8 cellular contexts compared by ENCODE assay signal in the genomic region with DNA sequence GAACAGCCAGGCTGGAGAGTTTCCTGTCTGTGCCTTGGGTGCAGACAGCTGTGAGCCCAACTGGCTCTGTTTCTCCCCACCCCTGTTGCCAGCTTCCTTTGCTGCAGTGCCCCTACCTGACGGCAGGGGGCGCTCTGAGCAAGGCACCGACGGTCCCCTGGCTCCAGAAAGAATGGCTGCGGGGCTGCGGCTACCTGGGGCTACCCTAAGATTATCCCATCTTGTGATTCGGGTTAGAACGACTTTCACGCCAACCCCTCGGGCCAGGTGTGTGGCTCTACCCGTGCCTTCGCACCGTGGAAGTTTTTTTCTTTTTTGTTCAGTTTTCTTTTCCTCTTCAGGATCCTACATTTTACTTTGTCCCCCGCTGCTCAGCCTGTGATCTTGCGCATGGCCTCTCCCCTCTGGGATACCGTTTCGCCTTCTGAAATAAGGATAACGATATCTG. TPM values are rescaled to one million over a fixed set of nuclear protein-coding genes. Genes with fewer than 3 reads are reported as not detected.
DNase-seq lines count a peak whose midpoint lies in the region; ATAC-seq and TF ChIP-seq lines count a peak whose summit lies in the region.

No MANE protein-coding gene starts in this region.

- CTCF ChIA-PET in activated CD8-positive, alpha-beta T cell treated with anti-CD3 and anti-CD28 coated beads, Interleukin-2, amount 10 ng/mL, durations not matched to agents 7 days and 5 days (lab: Charles Lee), result interaction anchor here (0.6 to 2.7 kb wide), 44 partner anchors 10 to 552 kb away, joined by 3 to 46 read pairs (median 4); no protein-coding TSS in a partner anchor

- peak; percentile 40 for DNase-seq in AG10803 (ENCODE audit: low read depth)
- peak; percentile 86 for DNase-seq in H9
- peak; percentile 56 for DNase-seq in NCI-H748 (lab: John Stamatoyannopoulos, UW; ENCODE audit: unreplicated experiment)
- peak; percentile 84 for DNase-seq in activated CD8-positive, alpha-beta T cell treated with anti-CD3 and anti-CD28 coated beads, Interleukin-2, amount 10 ng/mL, durations not matched to agents 7 days and 5 days
- DNase-seq in effector memory CD4-positive, alpha-beta T cell, result peak; percentile 50 to 62 (median 51)
- DNase-seq in mesendoderm, result peak; percentile 78
- peak; percentile 43 to 56 for DNase-seq in stimulated activated CD8-positive, alpha-beta memory T cell treated with anti-CD3 and anti-CD28 coated beads, Interleukin-4, amount 100 ng/mL, for 1 hour (ENCODE audit: low read depth in 2 of 2, low spot score in 1 of 2)

- TF ChIP-seq CTCF in AG10803 (conservative IDR thresholded peaks at IDR 0.05; ENCODE audit: low read length) (peak; percentile 97), H9 (conservative IDR thresholded peaks at IDR 0.05) (peak; percentile 99)

- peak overlapping the region; percentile 1 to 2; a peak in 2 of 5 replicates for H3K4me3 Mint-ChIP-seq in H9
- no peak overlapping the region for H3K4me3 Mint-ChIP-seq in activated CD8-positive, alpha-beta T cell treated with anti-CD3 and anti-CD28 coated beads, Interleukin-2, amount 10 ng/mL, durations not matched to agents 7 days and 5 days

- H3K79me2 ChIP-seq in H9 (ENCODE audit: insufficient read depth, low read length) (no peaks in the 10 kb centered on the region), mesendoderm (ENCODE audit: control insufficient read depth, insufficient read depth, low read length) (no peaks in the 10 kb centered on the region)

- no peak overlapping the region for H4K8ac ChIP-seq in H9 (replicated peaks; ENCODE audit: insufficient read length, low read depth, low read length)
- H4K8ac ChIP-seq in mesendoderm (ENCODE audit: low read depth, low read length), result no peak overlapping the region

- no peak overlapping the region for H2BK12ac ChIP-seq in H9 (ENCODE audit: insufficient read length, low read depth, low read length)

- H3K79me1 ChIP-seq in H9 (ENCODE audit: insufficient read depth, low read depth, low read length, poor library complexity, severe bottlenecking), result no peaks in the 10 kb centered on the region
- H3K79me1 ChIP-seq in mesendoderm (ENCODE audit: low read length), result no peaks in the 10 kb centered on the region

- H3K36me3 ChIP-seq in effector memory CD4-positive, alpha-beta T cell (ENCODE audit: control insufficient read depth, insufficient read depth, low read length), result no peaks in the 10 kb centered on the region
- H3K36me3 ChIP-seq in mesendoderm (ENCODE audit: control insufficient read depth, insufficient read depth, low read length), result no peaks in the 10 kb centered on the region

- H3K4me3 ChIP-seq in AG10803 (ENCODE audit: low read length), result no peak overlapping the region
- no peak overlapping the region for H3K4me3 ChIP-seq in effector memory CD4-positive, alpha-beta T cell (ENCODE audit: insufficient read depth, low read depth, low read length, poor library complexity, severe bottlenecking)
- H3K4me3 ChIP-seq in mesendoderm (ENCODE audit: low read length), result no peak overlapping the region

- H2AFZ ChIP-seq in H9 (ENCODE audit: low read length), result no peak overlapping the region

- no peak overlapping the region for H2BK5ac ChIP-seq in H9 (ENCODE audit: insufficient read length, low read length)
- no peak overlapping the region for H2BK5ac ChIP-seq in mesendoderm (ENCODE audit: low read length)

- H3K4me1 ChIP-seq in H9 (ENCODE audit: insufficient read depth, low read length) (no peaks in the 10 kb centered on the region), mesendoderm (ENCODE audit: control insufficient read depth, low read depth, low read length) (no peaks in the 10 kb centered on the region)
- no peaks in the 10 kb centered on the region for H3K4me1 ChIP-seq in effector memory CD4-positive, alpha-beta T cell (ENCODE audit: control insufficient read depth, insufficient read depth, low read length, poor library complexity, severe bottlenecking)

- H2AK5ac ChIP-seq in H9 (ENCODE audit: insufficient read length, low read length) (no peak overlapping the region), mesendoderm (ENCODE audit: low read length) (no peak overlapping the region)

- H3K14ac ChIP-seq in H9 (ENCODE audit: insufficient read depth, low read length), result no peak overlapping the region

- peaks cover 0 to 4% (median 0%) of the 10 kb centered on the region in 3 experiments; a peak in 1 of 7 replicates for H3K36me3 Mint-ChIP-seq in H9 (ENCODE audit: insufficient read depth in 1 of 3, low read depth in 3 of 3)
- H3K36me3 Mint-ChIP-seq in activated CD8-positive, alpha-beta T cell treated with anti-CD3 and anti-CD28 coated beads, Interleukin-2, amount 10 ng/mL, durations not matched to agents 7 days and 5 days (ENCODE audit: low read depth), result no peaks in the 10 kb centered on the region

- no peak overlapping the region for H3K56ac ChIP-seq in H9 (ENCODE audit: insufficient read length, low read depth, low read length)
- no peak overlapping the region for H3K56ac ChIP-seq in mesendoderm (ENCODE audit: low read length)

- H3K27ac ChIP-seq in H9 (ENCODE audit: insufficient read length, low read depth, low read length) (no peak overlapping the region), mesendoderm (ENCODE audit: low read depth, low read length) (no peak overlapping the region)
- no peak overlapping the region for H3K27ac ChIP-seq in effector memory CD4-positive, alpha-beta T cell (ENCODE audit: insufficient read depth, low read length, poor library complexity, severe bottlenecking)

- WGBS in H9 (ENCODE audit: extremely low coverage, insufficient read length, low lambda C conversion rate), result no CpG with 5 or more reads among the region's 18 CpGs
- WGBS in mesendoderm (ENCODE audit: extremely low coverage, insufficient coverage, low lambda C conversion rate), result no CpG with 5 or more reads among the region's 18 CpGs

- POLR2A ChIA-PET in activated CD8-positive, alpha-beta T cell treated with anti-CD3 and anti-CD28 coated beads, Interleukin-2, amount 10 ng/mL, durations not matched to agents 7 days and 5 days (lab: Charles Lee), result no interaction called here

- H3K27me3 Mint-ChIP-seq in H9 (ENCODE audit: low read depth), result no peaks in the 10 kb centered on the region; the same call in 1 of the 2 replicates
- H3K27me3 Mint-ChIP-seq in activated CD8-positive, alpha-beta T cell treated with anti-CD3 and anti-CD28 coated beads, Interleukin-2, amount 10 ng/mL, durations not matched to agents 7 days and 5 days (ENCODE audit: low read depth), result no peaks in the 10 kb centered on the region

- no peak overlapping the region for H3K23ac ChIP-seq in H9 (ENCODE audit: insufficient read length, low read depth, low read length)
- no peak overlapping the region for H3K23ac ChIP-seq in mesendoderm (ENCODE audit: low read length)

- no peaks in the 10 kb centered on the region for H3K9me3 ChIP-seq in H9 (ENCODE audit: control insufficient read depth, low read depth, low read length)
- H3K9me3 ChIP-seq in effector memory CD4-positive, alpha-beta T cell (ENCODE audit: control insufficient read depth, low read length), result no peaks in the 10 kb centered on the region

- ATAC-seq in activated CD8-positive, alpha-beta T cell treated with anti-CD3 and anti-CD28 coated beads, Interleukin-2, amount 10 ng/mL, durations not matched to agents 7 days and 5 days, result peak; percentile 76
- ATAC-seq in GM21786 (IDR thresholded peaks at IDR 0.05; ENCODE audit: unreplicated experiment), result no peak

- H2BK120ac ChIP-seq in H9 (ENCODE audit: low read depth, low read length, poor library complexity, severe bottlenecking) (no peak overlapping the region), mesendoderm (ENCODE audit: low read depth, low read length) (no peak overlapping the region)

- no peaks in the 10 kb centered on the region for H3K23me2 ChIP-seq in H9 (ENCODE audit: insufficient read length, low read depth, low read length, poor library complexity, severe bottlenecking)

- no peaks in the 10 kb centered on the region for H4K20me1 ChIP-seq in H9 (ENCODE audit: control insufficient read depth, insufficient read depth, insufficient read length)

- H3K18ac ChIP-seq in H9 (ENCODE audit: insufficient read length, low read depth, low read length) (no peak overlapping the region), mesendoderm (ENCODE audit: low read length) (no peak overlapping the region)

- no peak overlapping the region for H4K91ac ChIP-seq in H9 (ENCODE audit: insufficient read length, low read depth, low read length)

- H3K27me3 ChIP-seq in H9 (ENCODE audit: insufficient read depth, low read length) (no peaks in the 10 kb centered on the region), mesendoderm (ENCODE audit: insufficient read depth, low read length, poor library complexity) (no peaks in the 10 kb centered on the region)
- no peaks in the 10 kb centered on the region for H3K27me3 ChIP-seq in effector memory CD4-positive, alpha-beta T cell (replicated peaks; ENCODE audit: control insufficient read depth, insufficient read depth, low read length, poor library complexity, severe bottlenecking)

- H2BK15ac ChIP-seq in H9 (ENCODE audit: low read depth, low read length) (no peak overlapping the region), mesendoderm (replicated peaks; ENCODE audit: low read depth) (no peak overlapping the region)

- H3K27ac Mint-ChIP-seq in H9, result no peak overlapping the region
- no peak overlapping the region for H3K27ac Mint-ChIP-seq in activated CD8-positive, alpha-beta T cell treated with anti-CD3 and anti-CD28 coated beads, Interleukin-2, amount 10 ng/mL, durations not matched to agents 7 days and 5 days

- H3T11ph ChIP-seq in H9 (ENCODE audit: low read length), result no peak overlapping the region

- no peak overlapping the region for H2BK20ac ChIP-seq in H9 (ENCODE audit: low read depth, low read length, poor library complexity, severe bottlenecking)

- no peak overlapping the region for H3K4ac ChIP-seq in H9 (ENCODE audit: low read depth, low read length)
- no peak overlapping the region for H3K4ac ChIP-seq in mesendoderm (ENCODE audit: low read depth, low read length)

- H3K4me1 Mint-ChIP-seq in H9, result peaks cover 4% of the 10 kb centered on the region in 2 experiments
- peaks cover 4% of the 10 kb centered on the region for H3K4me1 Mint-ChIP-seq in activated CD8-positive, alpha-beta T cell treated with anti-CD3 and anti-CD28 coated beads, Interleukin-2, amount 10 ng/mL, durations not matched to agents 7 days and 5 days (ENCODE audit: low read depth)

- no peak overlapping the region for H3K4me2 ChIP-seq in H9 (ENCODE audit: insufficient read depth, insufficient read length, low read length)
- no peak overlapping the region for H3K4me2 ChIP-seq in mesendoderm (ENCODE audit: low read length)

- H3K9ac ChIP-seq in H9 (ENCODE audit: extremely low read depth, insufficient read length, low read length) (no peak overlapping the region), mesendoderm (ENCODE audit: low read length) (no peak overlapping the region)

- no peak overlapping the region for H4K5ac ChIP-seq in H9 (ENCODE audit: insufficient read length, low read depth, low read length)
- no peak overlapping the region for H4K5ac ChIP-seq in mesendoderm (ENCODE audit: low read length)

- H3K9me3 Mint-ChIP-seq in H9, result peaks cover 0 to 1% of the 10 kb centered on the region in 2 experiments; a peak in 1 of 5 replicates
- H3K9me3 Mint-ChIP-seq in activated CD8-positive, alpha-beta T cell treated with anti-CD3 and anti-CD28 coated beads, Interleukin-2, amount 10 ng/mL, durations not matched to agents 7 days and 5 days (ENCODE audit: insufficient read depth), result no peaks in the 10 kb centered on the region

RNA-seq across cellular contexts. Expression of a gene that starts 33.4 kb away (rescaled TPM):
- total RNA-seq in H9 (2021), result 36.9 and 37.8 TPM in 2 replicates
- 10 to 100 TPM; 20.5 to 22.7 TPM for total RNA-seq in activated CD8-positive, alpha-beta T cell treated with anti-CD3 and anti-CD28 coated beads, Interleukin-2, amount 10 ng/mL, durations not matched to agents 7 days and 5 days
- polyA plus RNA-seq in mesendoderm (2013, experiment 1 of 2), result 30.3 TPM
- polyA plus RNA-seq in mesendoderm (2013, experiment 2 of 2), result 29.0 TPM

RNA-seq across cellular contexts. Expression of a gene that starts 48.4 kb away (rescaled TPM):
- 29.9 and 31.1 TPM in 2 replicates for total RNA-seq in H9 (2021)
- not detected for total RNA-seq in activated CD8-positive, alpha-beta T cell treated with anti-CD3 and anti-CD28 coated beads, Interleukin-2, amount 10 ng/mL, durations not matched to agents 7 days and 5 days
- 18.5 TPM for polyA plus RNA-seq in mesendoderm (2013, experiment 1 of 2)
- polyA plus RNA-seq in mesendoderm (2013, experiment 2 of 2), result 19.8 TPM

Comparison
In these comparisons a context has a peak if more than half of its experiments do, and no peak if none do; other contexts are left out.
1. RNA of a gene that starts 48.4 kb away (total RNA-seq): 29.9 to 31.1 TPM in H9; not detected in activated CD8-positive, alpha-beta T cell treated with anti-CD3 and anti-CD28 coated beads, Interleukin-2, amount 10 ng/mL, durations not matched to agents 7 days and 5 days; every median in the first group is over 10 times any median in the second.
2. Peak in every context shown above with its lines, with median percentiles within 50 percentile points of each other: DNase-seq.